ENCODE assay signal across 26 cellular contexts in genomic region chr17:77487677-77488530, GRCh38.
DNase-seq lines count a peak whose midpoint lies in the region; ATAC-seq and TF ChIP-seq lines count a peak whose summit lies in the region.
"Had no signal": no experiment of that assay in that cellular context is flagged by ENCODE, and none has a peak within 500 bp of the region (broad histone marks: within the 10 kb centered on the region; RNA-seq: fewer than 3 reads in every experiment).

No MANE protein-coding gene starts in this region.

- no peak overlapping the region for H2AFZ ChIP-seq in PC-9
- H2AFZ ChIP-seq: GM23248, hepatocyte had no signal

- no peak overlapping the region for H3K4me3 Mint-ChIP-seq in naive thymus-derived CD8-positive, alpha-beta T cell
- H3K4me3 Mint-ChIP-seq: activated CD4-positive, alpha-beta T cell treated with anti-CD3 and anti-CD28 coated beads, Interleukin-2, amount 10 ng/mL, durations not matched to agents 7 days and 5 days; activated T-cell treated with anti-CD3 and anti-CD28 coated beads, Interleukin-2, amount 50 U/mL, for 24 hours; brain; CD8-positive, alpha-beta memory T cell; WTC11 had no signal

- TF ChIP-seq CTCF in right atrium auricular region (IDR thresholded peaks at IDR 0.05) (no peak), PC-9 (conservative IDR thresholded peaks at IDR 0.05) (no peak)

- peaks cover 46% of the 10 kb centered on the region for H3K36me3 ChIP-seq in right atrium auricular region
- no peaks in the 10 kb centered on the region for H3K36me3 ChIP-seq in PC-9 (ENCODE audit: low read depth)

- no peaks in the 10 kb centered on the region for H3K9me3 Mint-ChIP-seq in naive thymus-derived CD8-positive, alpha-beta T cell
- H3K9me3 Mint-ChIP-seq: activated CD4-positive, alpha-beta T cell treated with anti-CD3 and anti-CD28 coated beads, Interleukin-2, amount 10 ng/mL, durations not matched to agents 7 days and 5 days; activated T-cell treated with anti-CD3 and anti-CD28 coated beads, Interleukin-2, amount 50 U/mL, for 24 hours; brain; CD8-positive, alpha-beta memory T cell; WTC11 had no signal

- H3K9me3 ChIP-seq in right atrium auricular region (no peaks in the 10 kb centered on the region), PC-9 (ENCODE audit: insufficient read depth, low read depth) (no peaks in the 10 kb centered on the region)
- H3K9me3 ChIP-seq: A549, SK-N-SH, upper lobe of left lung had no signal

- H3K9me2 ChIP-seq in PC-9 (ENCODE audit: insufficient read depth), result no peaks in the 10 kb centered on the region
- H3K9me2 ChIP-seq: SK-N-SH had no signal

- peaks cover 0 to 19% of the 10 kb centered on the region in 2 donors for H3K4me1 ChIP-seq in right atrium auricular region
- no peaks in the 10 kb centered on the region for H3K4me1 ChIP-seq in PC-9 (replicated peaks; ENCODE audit: insufficient read depth)

- peak; percentile 39 for DNase-seq in Right ventricle myocardium inferior (ENCODE audit: missing footprints)
- no peak for DNase-seq in right atrium auricular region (ENCODE audit: low spot score)
- peak; percentile 38 for DNase-seq in cardiac septum (ENCODE audit: low spot score)
- no peak for DNase-seq in naive thymus-derived CD8-positive, alpha-beta T cell
- DNase-seq in PC-9, result no peak
- no peak for DNase-seq in NCI-H748 treated with DMSO at 0.1 percent for 48 hours (lab: John Stamatoyannopoulos, UW)
- no peak for DNase-seq in NCI-H128 (lab: John Stamatoyannopoulos, UW; ENCODE audit: unreplicated experiment)
- DNase-seq: activated CD4-positive, alpha-beta T cell treated with anti-CD3 and anti-CD28 coated beads, Interleukin-2, amount 10 ng/mL, durations not matched to agents 7 days and 5 days; activated effector memory CD4-positive, alpha-beta T cell treated with anti-CD3 and anti-CD28 coated beads, Interleukin-2, amount 50 U/mL, for 16 hours; activated T-cell treated with anti-CD3 and anti-CD28 coated beads, Interleukin-2, amount 50 U/mL, for 24 hours; DMS 273 treated with DMSO at 0.1 percent for 48 hours; GM23248; mesenchymal stem cell; NCI-H187 treated with DMSO at 0.1 percent for 48 hours; NCI-H2171; SK-N-SH; stimulated activated CD4-positive, alpha-beta T cell treated with anti-CD3 and anti-CD28 coated beads, Interleukin-15, amount 100 ng/mL, for 24 hours; stimulated activated naive CD4-positive, alpha-beta T cell had no signal

- no peak overlapping the region for H3K4me2 ChIP-seq in PC-9
- H3K4me2 ChIP-seq: A549, hepatocyte, SK-N-SH had no signal

- H3K27ac ChIP-seq in right atrium auricular region (no peak overlapping the region), PC-9 (no peak overlapping the region)
- H3K27ac ChIP-seq: A549, GM23248, hepatocyte had no signal

- CTCF ChIA-PET in PC-9 (lab: Charles Lee), result no interaction called here

- intact Hi-C loops in Right ventricle myocardium inferior (cut with DNase I), result no loop called here
- intact Hi-C loops in cardiac septum (cut with DNase I), result loop anchor here (2.0 kb wide), 1 partner anchor 17 kb away; no protein-coding TSS in a partner anchor
- intact Hi-C loops in PC-9 (cut with micrococcal nuclease; ENCODE audit: unreplicated experiment), result loop anchor here (5.0 kb wide), 1 partner anchor 406 kb away; no protein-coding TSS in a partner anchor

- peak overlapping the region in 6 of 10 donors; percentile 31 to 91 (median 70) for H3K27ac Mint-ChIP-seq in naive thymus-derived CD8-positive, alpha-beta T cell
- H3K27ac Mint-ChIP-seq: activated CD4-positive, alpha-beta T cell treated with anti-CD3 and anti-CD28 coated beads, Interleukin-2, amount 10 ng/mL, durations not matched to agents 7 days and 5 days; brain; progenitor cell of endocrine pancreas; WTC11 had no signal

- peaks cover 0 to 33% (median 17%) of the 10 kb centered on the region in 4 donors for H3K4me1 Mint-ChIP-seq in naive thymus-derived CD8-positive, alpha-beta T cell
- H3K4me1 Mint-ChIP-seq: brain, WTC11 had no signal

- no peak overlapping the region for H3K4me3 ChIP-seq in right atrium auricular region
- no peak overlapping the region for H3K4me3 ChIP-seq in PC-9
- H3K4me3 ChIP-seq: A549, GM23248, hepatocyte, upper lobe of left lung had no signal

- no peaks in the 10 kb centered on the region for H3K27me3 Mint-ChIP-seq in naive thymus-derived CD8-positive, alpha-beta T cell
- H3K27me3 Mint-ChIP-seq: activated CD4-positive, alpha-beta T cell treated with anti-CD3 and anti-CD28 coated beads, Interleukin-2, amount 10 ng/mL, durations not matched to agents 7 days and 5 days; activated T-cell treated with anti-CD3 and anti-CD28 coated beads, Interleukin-2, amount 50 U/mL, for 24 hours; brain; CD8-positive, alpha-beta memory T cell; progenitor cell of endocrine pancreas had no signal

- BruUV-seq in PC-9 (replicated peaks; lab: Mats Ljungman, UMichigan), result no TSS peak

- ATAC-seq in Right ventricle myocardium inferior (no peak), HG03354 (IDR thresholded peaks at IDR 0.05; ENCODE audit: poor library complexity, severe bottlenecking, unreplicated experiment) (no peak)
- no peak for ATAC-seq in naive thymus-derived CD8-positive, alpha-beta T cell
- ATAC-seq: WTC11 had no signal

- peaks cover 0 to 59% (median 9%) of the 10 kb centered on the region in 3 donors for H3K36me3 Mint-ChIP-seq in naive thymus-derived CD8-positive, alpha-beta T cell

- no peaks in the 10 kb centered on the region for H4K20me1 ChIP-seq in PC-9 (ENCODE audit: insufficient read depth)

- H3K27me3 ChIP-seq in right atrium auricular region (no peaks in the 10 kb centered on the region), PC-9 (ENCODE audit: insufficient read depth, low read depth) (no peaks in the 10 kb centered on the region)
- H3K27me3 ChIP-seq: hepatocyte, upper lobe of left lung had no signal

- POLR2A ChIA-PET in naive thymus-derived CD8-positive, alpha-beta T cell (lab: Charles Lee), result interaction anchor here (0.7 to 8.4 kb wide), 4 partner anchors 28 to 157 kb away, joined by 3 to 243 read pairs (median 4); no protein-coding TSS in a partner anchor
- POLR2A ChIA-PET in PC-9 (lab: Charles Lee; ENCODE audit: unreplicated experiment), result no interaction called here

- no peaks in the 10 kb centered on the region for H3K79me2 ChIP-seq in PC-9 (ENCODE audit: low read depth)

- no peaks in the 10 kb centered on the region for H3F3A ChIP-seq in PC-9 (ENCODE audit: insufficient read depth, low read depth)

Comparison
In these comparisons a context has a peak if more than half of its experiments do, and no peak if none do; other contexts are left out.
1. DNase-seq: peak in Right ventricle myocardium inferior (single experiment) and cardiac septum (single experiment); none in right atrium auricular region (single experiment), naive thymus-derived CD8-positive, alpha-beta T cell (0 of 10), PC-9 (0 of 2), NCI-H748 treated with DMSO at 0.1 percent for 48 hours (single experiment) and NCI-H128 (single experiment).